In genomic region chr10:80163741-80164341, GRCh38 we compare ENCODE assay signal across 8 cellular contexts. TPM values are rescaled to one million over a fixed set of nuclear protein-coding genes. Genes with fewer than 3 reads are reported as not detected.
A peak's percentile ranks its signal among the peaks of the same experiment; 100 is the strongest.
DNase-seq lines count a peak whose midpoint lies in the region; ATAC-seq and TF ChIP-seq lines count a peak whose summit lies in the region.
"Had no signal": no experiment of that assay in that cellular context is flagged by ENCODE, and none has a peak within 500 bp of the region (broad histone marks: within the 10 kb centered on the region; RNA-seq: fewer than 3 reads in every experiment).

No MANE protein-coding gene starts in this region.

- peak; percentile 72 for DNase-seq in HFF-Myc (ENCODE audit: extremely low read depth, low read depth)
- DNase-seq in amniotic epithelial cell (ENCODE audit: low read depth) = peak; percentile 87
- peak; percentile 81 for DNase-seq in right atrium auricular region (ENCODE audit: low spot score)
- no peak for DNase-seq in NCI-H2081 treated with DMSO at 0.1 percent for 48 hours (lab: John Stamatoyannopoulos, UW)
- no peak for DNase-seq in NOMO-1 treated with dmso at 0.1 percent for 144 hours (lab: John Stamatoyannopoulos, UW; ENCODE audit: unreplicated experiment)
- DNase-seq: naive B cell had no signal

- TF ChIP-seq CTCF in HFF-Myc (IDR thresholded peaks at IDR 0.05; ENCODE audit: low read depth, low read length, missing control alignments) = no peak
- TF ChIP-seq CTCF in right atrium auricular region (IDR thresholded peaks at IDR 0.05) = no peak

- H3K4me3 ChIP-seq in HFF-Myc (replicated peaks; ENCODE audit: low read depth, low read length) = no peak overlapping the region
- no peak overlapping the region for H3K4me3 ChIP-seq in right atrium auricular region

- H3K27ac ChIP-seq in right atrium auricular region = peak overlapping the region; percentile 54 to 68
- H3K27ac ChIP-seq in temporal lobe (ENCODE audit: low read depth, low read length) = peak overlapping the region; percentile 30

- peaks cover 71% of the 10 kb centered on the region for H3K36me3 ChIP-seq in right atrium auricular region

- ATAC-seq in GM18502 (IDR thresholded peaks at IDR 0.05; ENCODE audit: poor library complexity, unreplicated experiment) = no peak

- peaks cover 0 to 78% of the 10 kb centered on the region in 2 donors for H3K4me1 ChIP-seq in right atrium auricular region

- no peaks in the 10 kb centered on the region for H3K9me3 ChIP-seq in right atrium auricular region

- H3K27me3 ChIP-seq in right atrium auricular region = no peaks in the 10 kb centered on the region

RNA-seq across cellular contexts. Expression of gene PLAC9, which starts 31.3 kb away (rescaled TPM):
- 10 to 100 TPM; 25.5 to 36.3 TPM for total RNA-seq in right atrium auricular region
- total RNA-seq in temporal lobe = 1.7 TPM

RNA-seq across cellular contexts. Expression of gene ANXA11, which starts 41.5 kb away (rescaled TPM):
- total RNA-seq in right atrium auricular region (100 to 1,000 TPM; 224 to 266 TPM), temporal lobe (3.2 TPM)

Comparison
In these comparisons a context has a peak if more than half of its experiments do, and no peak if none do; other contexts are left out.
1. DNase-seq: peak in HFF-Myc (single experiment), amniotic epithelial cell (single experiment) and right atrium auricular region (single experiment); none in NCI-H2081 treated with DMSO at 0.1 percent for 48 hours (single experiment) and NOMO-1 treated with dmso at 0.1 percent for 144 hours (single experiment).
2. RNA of gene ANXA11, which starts 41.5 kb away (total RNA-seq): 224 to 266 TPM in right atrium auricular region; 3.2 TPM in temporal lobe (single experiment); every median in the first group is over 10 times any median in the second.